Comparison of ENCODE assay signal across 2 cellular contexts in genomic region chr3:192889694-192890093, GRCh38.
TF ChIP-seq lines count a peak whose summit lies in the region.

No MANE protein-coding gene starts in this region.

TF ChIP-seq in SK-N-SH, 30 proteins besides CTCF, POLR2A, EP300 and RAD21 (continued from another document):
- TF ChIP-seq MXI1 (IDR thresholded peaks at IDR 0.05; ENCODE audit: low read depth, low read length) (no peak), FOSL2 (IDR thresholded peaks at IDR 0.05; ENCODE audit: borderline replicate concordance, low read depth) (no peak), YY1 (IDR thresholded peaks at IDR 0.05; ENCODE audit: low read depth) (no peak), TEAD4 (IDR thresholded peaks at IDR 0.05; ENCODE audit: borderline replicate concordance, insufficient read depth) (no peak), RXRA (IDR thresholded peaks at IDR 0.05; ENCODE audit: borderline replicate concordance, low read depth) (no peak)
TF ChIP-seq in SK-N-SH: peak in this region for 0.

TF ChIP-seq in SK-N-SH treated with all-trans-retinoic acid at 6 μM for 48 hours, 23 proteins besides CTCF, POLR2A, EP300 and RAD21 (continued from another document):
- TF ChIP-seq TSHZ2 (CRISPR knock-in tag; IDR thresholded peaks at IDR 0.05) (no peak), TOX (CRISPR knock-in tag; IDR thresholded peaks at IDR 0.05; ENCODE audit: borderline replicate concordance) (no peak), GLIS3 (CRISPR knock-in tag; IDR thresholded peaks at IDR 0.05) (no peak), POU6F1 (CRISPR knock-in tag; IDR thresholded peaks at IDR 0.05; ENCODE audit: borderline replicate concordance, low read depth) (no peak), PPARA (CRISPR knock-in tag; IDR thresholded peaks at IDR 0.05; ENCODE audit: borderline replicate concordance) (no peak), ESRRG (CRISPR knock-in tag; IDR thresholded peaks at IDR 0.05) (no peak), CSRNP3 (CRISPR knock-in tag; IDR thresholded peaks at IDR 0.05) (no peak), ZNF70 (CRISPR knock-in tag; IDR thresholded peaks at IDR 0.05) (no peak), ZNF565 (CRISPR knock-in tag; conservative IDR thresholded peaks at IDR 0.05; ENCODE audit: low read depth) (no peak), SNAI2 (CRISPR knock-in tag; IDR thresholded peaks at IDR 0.05) (no peak)
